ENCODE assay signal across 8 cellular contexts in the genomic region with DNA sequence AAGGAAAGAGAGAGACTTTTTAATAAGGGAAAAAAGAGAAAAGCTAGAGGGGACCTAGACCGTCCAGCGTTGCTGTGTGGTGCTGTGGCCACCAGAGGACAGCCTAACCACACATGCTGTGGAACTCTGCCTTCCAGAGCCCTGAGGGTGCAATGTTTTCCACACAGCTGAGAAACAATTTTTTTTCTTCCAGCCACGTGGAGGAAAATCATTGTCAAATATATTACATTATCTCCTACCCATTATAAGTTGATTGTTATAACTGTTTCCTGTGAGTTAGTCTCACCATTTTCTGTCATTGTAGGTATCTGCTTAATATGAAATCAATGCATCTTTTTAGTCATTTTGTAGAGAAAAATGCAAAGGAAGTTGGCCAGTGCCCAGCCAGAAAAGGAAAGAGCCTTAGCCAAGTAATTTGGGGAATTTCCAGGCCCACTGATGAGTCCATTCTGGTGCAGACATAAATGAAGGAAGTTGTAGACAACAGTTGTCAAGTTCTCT. TPM values are rescaled to one million over a fixed set of nuclear protein-coding genes. Genes with fewer than 3 reads are reported as not detected.
DNase-seq lines count a peak whose midpoint lies in the region; ATAC-seq, FAIRE-seq and TF ChIP-seq lines count a peak whose summit lies in the region.

No MANE protein-coding gene starts in this region.

- TF ChIP-seq POLR2A in GM12891 (IDR thresholded peaks at IDR 0.05; ENCODE audit: low read depth, low read length) (no peak), HepG2 (IDR thresholded peaks at IDR 0.05; ENCODE audit: insufficient read depth in 1 of 2, low read depth in 2 of 2, low read length in 2 of 2) (no peak)

- peak; percentile 99 for ATAC-seq in HG02678 (IDR thresholded peaks at IDR 0.05; ENCODE audit: unreplicated experiment)
- ATAC-seq in activated B cell treated with CpG ODN at 0.5 μM for 24 hours (ENCODE audit: low read depth) = peak; percentile 94
- ATAC-seq in HepG2 = peak; percentile 97

- H3K9ac ChIP-seq in HepG2 (ENCODE audit: insufficient read depth, low read depth, low read length) = no peak overlapping the region

- H3K36me3 Mint-ChIP-seq in activated B cell treated with CpG ODN at 0.5 μM for 24 hours (ENCODE audit: low read depth) = no peaks in the 10 kb centered on the region

- no peak overlapping the region for H3K4me3 ChIP-seq in HepG2 (replicated peaks in 1 of 3; ENCODE audit: insufficient read depth in 1 of 3, low read depth in 2 of 3, low read length in 3 of 3)

- no peaks in the 10 kb centered on the region for H3K36me3 ChIP-seq in HepG2 (replicated peaks in 1 of 2; ENCODE audit: control insufficient read depth in 1 of 2, insufficient read depth in 2 of 2, low read length in 2 of 2)

- POLR2A ChIA-PET in activated B cell treated with CpG ODN at 0.5 μM for 24 hours (lab: Charles Lee) (no interaction called here), HepG2 (lab: Yijun Ruan, JAX) (interaction anchor here (0.9 to 1.0 kb wide), 2 partner anchors 21 to 70 kb away, joined by 3 read pairs; a partner anchor contains a TSS)

- H3K27ac ChIP-seq in HepG2 (ENCODE audit: extremely low read length, insufficient read depth, low read length) = no peak overlapping the region

- no peaks in the 10 kb centered on the region for H3K9me3 Mint-ChIP-seq in activated B cell treated with CpG ODN at 0.5 μM for 24 hours

- DNase-seq in GM12891 (ENCODE audit: insufficient read length, low spot score) = no peak
- peak; percentile 27 for DNase-seq in NCI-H1105 treated with DMSO at 0.1 percent for 48 hours (lab: John Stamatoyannopoulos, UW)
- peak; percentile 23 for DNase-seq in activated B cell treated with CpG ODN at 0.5 μM for 24 hours
- DNase-seq in cerebellar cortex (ENCODE audit: low spot score) = peak; percentile 79
- peak; percentile 56 for DNase-seq in HepG2 (ENCODE audit: low spot score)
- DNase-seq in stimulated activated CD4-positive, alpha-beta T cell treated with anti-CD3 and anti-CD28 coated beads, TNF-alpha, amount 100 ng/mL, for 4 hours (ENCODE audit: low read depth in 3 of 3) = peak; percentile 6 to 35 (median 14)

- H2AFZ ChIP-seq in HepG2 (ENCODE audit: low read length) = peak overlapping the region; percentile 1

- peaks cover 16% of the 10 kb centered on the region for H3K27me3 Mint-ChIP-seq in activated B cell treated with CpG ODN at 0.5 μM for 24 hours

- no peak overlapping the region for H3K27ac Mint-ChIP-seq in activated B cell treated with CpG ODN at 0.5 μM for 24 hours

- no peak overlapping the region for H3K4me3 Mint-ChIP-seq in activated B cell treated with CpG ODN at 0.5 μM for 24 hours

- 2% methylated on average over 3 of the region's 3 CpGs for WGBS in HepG2 (ENCODE audit: low lambda C conversion rate)

- FAIRE-seq in A204.1 (lab: Jason Lieb, UNC) (peak; percentile 65), GM12891 (lab: Jason Lieb, UNC) (peak; percentile 75), HepG2 (lab: Jason Lieb, UNC) (peak; percentile 94)

- TF ChIP-seq RAD21 in HepG2 (CRISPR knock-in tag; IDR thresholded peaks at IDR 0.05) = peak; percentile 93

- peak overlapping the region; percentile 18; the same call in 1 of the 2 replicates for H3K4me2 ChIP-seq in HepG2 (ENCODE audit: low read depth, low read length)

- no peaks in the 10 kb centered on the region for H3K9me3 ChIP-seq in HepG2 (ENCODE audit: low read length)

- no peaks in the 10 kb centered on the region for H3K4me1 Mint-ChIP-seq in activated B cell treated with CpG ODN at 0.5 μM for 24 hours

- no peaks in the 10 kb centered on the region for H4K20me1 ChIP-seq in HepG2 (ENCODE audit: insufficient read depth, low read length)

- H3K79me2 ChIP-seq in HepG2 (ENCODE audit: insufficient read depth, low read length) = no peaks in the 10 kb centered on the region

- no TSS peak for BruUV-seq in HepG2 (replicated peaks; lab: Mats Ljungman, UMichigan)

- peak; percentile 79 for TF ChIP-seq CTCF in activated B cell treated with CpG ODN at 0.5 μM for 24 hours (IDR thresholded peaks at IDR 0.05)
- TF ChIP-seq CTCF in HepG2 (CRISPR knock-in tag; IDR thresholded peaks at IDR 0.05) = peak; percentile 96

- CTCF ChIA-PET in activated B cell treated with CpG ODN at 0.5 μM for 24 hours (lab: Charles Lee) (interaction anchor here (0.7 to 4.5 kb wide), 10 partner anchors 11 to 76 kb away, joined by 3 to 22 read pairs (median 4); no protein-coding TSS in a partner anchor), HepG2 (lab: Yijun Ruan, JAX; ENCODE audit: low intra/inter-chr PET ratio, low total read pairs) (interaction anchor here (0.6 to 4.6 kb wide), 3 partner anchors 37 to 194 kb away, joined by 3 to 71 read pairs (median 3); no protein-coding TSS in a partner anchor)

- H3K4me1 ChIP-seq in HepG2 (ENCODE audit: insufficient read depth, low read length) = peaks cover 17% of the 10 kb centered on the region

- no peaks in the 10 kb centered on the region; a peak in 1 of 5 replicates for H3K27me3 ChIP-seq in HepG2 (ENCODE audit: control insufficient read depth in 1 of 2, insufficient read depth in 2 of 2, low read length in 2 of 2)

- intact Hi-C loops in activated B cell treated with CpG ODN at 0.5 μM for 24 hours (cut with micrococcal nuclease) (loop anchor here (1.0 kb wide), 1 partner anchor 37 kb away; no protein-coding TSS in a partner anchor), HepG2 (cut with micrococcal nuclease; ENCODE audit: unreplicated experiment) (loop anchor here (1.0 to 2.0 kb wide), 2 partner anchors 37 to 958 kb away; no protein-coding TSS in a partner anchor)

- TF ChIP-seq EP300 in HepG2 (IDR thresholded peaks at IDR 0.05; ENCODE audit: low read depth in 2 of 2, low read length in 2 of 2) (no peak), HepG2 (CRISPR knock-in tag; IDR thresholded peaks at IDR 0.05; ENCODE audit: borderline replicate concordance) (no peak)

- in situ Hi-C loops in HepG2 (cut with HindIII; ENCODE audit: extremely low pct_ligation_motif_present, low pct_unique_long_range_greater_than_20kb) = no loop called here

TF ChIP-seq in GM12891, 5 proteins besides CTCF, POLR2A, EP300 and RAD21:
- TF ChIP-seq SPI1 (IDR thresholded peaks at IDR 0.05; ENCODE audit: low read depth, low read length) (no peak), PAX5 (IDR thresholded peaks at IDR 0.05; ENCODE audit: insufficient read depth, low read length, severe bottlenecking) (no peak), POLR2AphosphoS5 (IDR thresholded peaks at IDR 0.05; ENCODE audit: low read depth, low read length) (no peak), POU2F2 (IDR thresholded peaks at IDR 0.05; ENCODE audit: low read depth, low read length) (no peak), TAF1 (IDR thresholded peaks at IDR 0.05; ENCODE audit: low read depth, low read length) (no peak)
TF ChIP-seq in GM12891: peak in this region for 0.

TF ChIP-seq in HepG2, 621 proteins besides CTCF, POLR2A, EP300 and RAD21 (continues in another document):
- TF ChIP-seq, protein P1, sequence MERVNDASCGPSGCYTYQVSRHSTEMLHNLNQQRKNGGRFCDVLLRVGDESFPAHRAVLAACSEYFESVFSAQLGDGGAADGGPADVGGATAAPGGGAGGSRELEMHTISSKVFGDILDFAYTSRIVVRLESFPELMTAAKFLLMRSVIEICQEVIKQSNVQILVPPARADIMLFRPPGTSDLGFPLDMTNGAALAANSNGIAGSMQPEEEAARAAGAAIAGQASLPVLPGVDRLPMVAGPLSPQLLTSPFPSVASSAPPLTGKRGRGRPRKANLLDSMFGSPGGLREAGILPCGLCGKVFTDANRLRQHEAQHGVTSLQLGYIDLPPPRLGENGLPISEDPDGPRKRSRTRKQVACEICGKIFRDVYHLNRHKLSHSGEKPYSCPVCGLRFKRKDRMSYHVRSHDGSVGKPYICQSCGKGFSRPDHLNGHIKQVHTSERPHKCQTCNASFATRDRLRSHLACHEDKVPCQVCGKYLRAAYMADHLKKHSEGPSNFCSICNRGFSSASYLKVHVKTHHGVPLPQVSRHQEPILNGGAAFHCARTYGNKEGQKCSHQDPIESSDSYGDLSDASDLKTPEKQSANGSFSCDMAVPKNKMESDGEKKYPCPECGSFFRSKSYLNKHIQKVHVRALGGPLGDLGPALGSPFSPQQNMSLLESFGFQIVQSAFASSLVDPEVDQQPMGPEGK (CRISPR knock-in tag; IDR thresholded peaks at IDR 0.05) = no peak
- no peak for TF ChIP-seq JUNB (CRISPR knock-in tag; IDR thresholded peaks at IDR 0.05; ENCODE audit: borderline replicate concordance)
- peak; percentile 56; the same call in 1 of the 2 replicates for TF ChIP-seq SALL1 (CRISPR knock-in tag; IDR thresholded peaks at IDR 0.05)

RNA-seq across cellular contexts. Expression of a gene that starts 5.9 kb away (rescaled TPM):
- 35.2 TPM for polyA plus RNA-seq in GM12891 (2012; ENCODE audit: low read depth, missing spikeins)
- total RNA-seq in activated B cell treated with CpG ODN at 0.5 μM for 24 hours (39.1 and 39.6 TPM in 2 replicates), HepG2 (2016; rRNA removed; fragmentation: Illumina TruSeq; extraction: Trizol) (163 and 248 TPM in 2 replicates)
- total RNA-seq in HepG2 (2016; cell fraction: cytosol; rRNA removed; fragmentation: Illumina TruSeq; extraction: Trizol; ENCODE audit: low read depth) = 60.1 and 62.4 TPM in 2 replicates
- total RNA-seq in HepG2 (2016; cell fraction: insoluble cytoplasmic fraction; rRNA removed; fragmentation: Illumina TruSeq; extraction: Trizol) = 157 and 259 TPM in 2 replicates
- total RNA-seq in HepG2 (2016; cell fraction: membrane; rRNA removed; fragmentation: Illumina TruSeq; extraction: Trizol) = 81.7 and 88.8 TPM in 2 replicates
- 77.4 and 86.6 TPM in 2 replicates for total RNA-seq in HepG2 (2016; cell fraction: nucleus; rRNA removed; fragmentation: Illumina TruSeq; extraction: Trizol)
- 27.7 and 43.2 TPM in 2 replicates for polyA plus RNA-seq in HepG2 (2011; rRNA removed)
- polyA plus RNA-seq in HepG2 (2011; cell fraction: cytosol; rRNA removed) = 22.2 and 26.1 TPM in 2 replicates
- 15.2 and 16.6 TPM in 2 replicates for polyA plus RNA-seq in HepG2 (2011; cell fraction: nucleus; rRNA removed)
- polyA plus RNA-seq in HepG2 (2012) = 37.9 and 66.8 TPM in 2 replicates
- 54.7 and 55.9 TPM in 2 replicates for polyA plus RNA-seq in HepG2 (2016; cell fraction: cytosol; fragmentation: Illumina TruSeq; extraction: Trizol; ENCODE audit: low read depth)
- 233 and 251 TPM in 2 replicates for polyA plus RNA-seq in HepG2 (2016; cell fraction: insoluble cytoplasmic fraction; fragmentation: Illumina TruSeq; extraction: Trizol; ENCODE audit: low read depth)
- polyA plus RNA-seq in HepG2 (2016; cell fraction: membrane; fragmentation: Illumina TruSeq; extraction: Trizol; ENCODE audit: low read depth) = 56.1 and 61.5 TPM in 2 replicates
- 72.7 and 74.8 TPM in 2 replicates for polyA plus RNA-seq in HepG2 (2016; cell fraction: nucleus; fragmentation: Illumina TruSeq; extraction: Trizol; ENCODE audit: insufficient read depth, low read depth)
- polyA minus RNA-seq in HepG2 (2011; rRNA and poly(A)+ RNA removed; ENCODE audit: low replicate concordance) = 14.2 and 34.0 TPM in 2 replicates
- polyA minus RNA-seq in HepG2 (2011; cell fraction: cytosol; rRNA and poly(A)+ RNA removed) = 30.5 and 33.6 TPM in 2 replicates
- polyA minus RNA-seq in HepG2 (2011; cell fraction: nucleus; rRNA and poly(A)+ RNA removed) = 101 and 126 TPM in 2 replicates
